ENCODE assay signal across 29 cellular contexts in genomic region chr10:7071421-7071820, GRCh38.
"Had no signal": no experiment of that assay in that cellular context is flagged by ENCODE, and none has a peak within 500 bp of the region (broad histone marks: within the 10 kb centered on the region; RNA-seq: fewer than 3 reads in every experiment).

No MANE protein-coding gene starts in this region.

- ATAC-seq: activated CD4-positive, CD25-positive, alpha-beta regulatory T cell treated with anti-CD3 and anti-CD28 coated beads, Interleukin-2, amount 50 U/mL, for 24 hours; activated T-helper 17 cell treated with anti-CD3 and anti-CD28 coated beads, Interleukin-2, amount 50 U/mL, for 72 hours; esophagus mucosa; T-helper 17 cell had no signal

- H3K27me3 ChIP-seq: ascending aorta, breast epithelium, cardiac muscle cell, colonic mucosa had no signal

- H3K36me3 Mint-ChIP-seq: activated naive CD8-positive, alpha-beta T cell; brain had no signal

- H3K4me3 ChIP-seq: ascending aorta, breast epithelium, cardiac muscle cell, colonic mucosa had no signal

- H3K4me1 Mint-ChIP-seq: activated B cell treated with CpG ODN at 0.5 μM for 24 hours; activated T-helper 17 cell treated with anti-CD3 and anti-CD28 coated beads, Interleukin-2, amount 50 U/mL, for 72 hours; T-helper 17 cell had no signal

- H3K27ac ChIP-seq: ascending aorta, breast epithelium, cardiac muscle cell, colonic mucosa, WERI-Rb-1 had no signal

- H3K36me3 ChIP-seq: ascending aorta, breast epithelium, cardiac muscle cell, colonic mucosa, WERI-Rb-1 had no signal

- H3K27ac Mint-ChIP-seq: activated B cell treated with CpG ODN at 0.5 μM for 24 hours; activated naive CD8-positive, alpha-beta T cell; activated T-cell treated with anti-CD3 and anti-CD28 coated beads, Interleukin-2, amount 50 U/mL, for 24 hours; activated T-helper 17 cell treated with anti-CD3 and anti-CD28 coated beads, Interleukin-2, amount 50 U/mL, for 72 hours; brain; endodermal cell; T-helper 17 cell; T-helper 2 cell treated with Interferon-gamma antibody and Interleukin-4, amounts not matched to agents 5 μg/mL and 100 μg/mL, for 36 hours had no signal

- H3K9me3 Mint-ChIP-seq: activated B cell treated with CpG ODN at 0.5 μM for 24 hours; activated T-cell treated with anti-CD3 and anti-CD28 coated beads, Interleukin-2, amount 50 U/mL, for 24 hours; activated T-helper 17 cell treated with anti-CD3 and anti-CD28 coated beads, Interleukin-2, amount 50 U/mL, for 72 hours; endodermal cell; T-helper 2 cell treated with Interferon-gamma antibody and Interleukin-4, amounts not matched to agents 5 μg/mL and 100 μg/mL, for 36 hours had no signal

- DNase-seq: activated B cell treated with CpG ODN at 0.5 μM for 24 hours; activated CD4-positive, alpha-beta T cell treated with anti-CD3 and anti-CD28 coated beads, Interleukin-2, amount 50 U/mL, for 1 hour; activated CD4-positive, alpha-beta T cell treated with anti-CD3 and anti-CD28 coated beads, Interleukin-2, amount 50 U/mL, for 48 hours; activated CD8-positive, alpha-beta memory T cell treated with anti-CD3 and anti-CD28 coated beads, Interleukin-2, amount 50 U/mL, for 48 hours; activated effector memory CD4-positive, alpha-beta T cell treated with Interleukin-2 at 50 U/mL for 16 hours; activated gamma-delta T cell treated with Interleukin-2 at 50 U/mL for 16 hours; activated naive CD4-positive, alpha-beta T cell treated with anti-CD3 and anti-CD28 coated beads, Interleukin-2, amount 50 U/mL, for 16 hours; activated naive CD4-positive, alpha-beta T cell treated with Interleukin-2 at 50 U/mL for 16 hours; activated T-cell treated with anti-CD3 and anti-CD28 coated beads for 4 hours; activated T-cell treated with anti-CD3 and anti-CD28 coated beads, Interleukin-2, amount 50 U/mL, for 24 hours; central memory CD4-positive, alpha-beta T cell; cerebellar nuclear complex; colonic mucosa; effector CD8-positive, alpha-beta T cell; endodermal cell; foreskin fibroblast; T-helper 1 cell; T-helper 17 cell; T1000; WERI-Rb-1 had no signal

- H3K9me3 ChIP-seq: ascending aorta, breast epithelium, colonic mucosa had no signal

- H3K4me1 ChIP-seq: ascending aorta, breast epithelium, colonic mucosa had no signal

- H3K4me3 Mint-ChIP-seq: activated B cell treated with CpG ODN at 0.5 μM for 24 hours; activated naive CD8-positive, alpha-beta T cell; activated T-cell treated with anti-CD3 and anti-CD28 coated beads, Interleukin-2, amount 50 U/mL, for 24 hours; activated T-helper 17 cell treated with anti-CD3 and anti-CD28 coated beads, Interleukin-2, amount 50 U/mL, for 72 hours; brain; endodermal cell; T-helper 17 cell; T-helper 2 cell treated with Interferon-gamma antibody and Interleukin-4, amounts not matched to agents 5 μg/mL and 100 μg/mL, for 36 hours had no signal
